ENCODE assay signal across 1 cellular context in the genomic region with DNA sequence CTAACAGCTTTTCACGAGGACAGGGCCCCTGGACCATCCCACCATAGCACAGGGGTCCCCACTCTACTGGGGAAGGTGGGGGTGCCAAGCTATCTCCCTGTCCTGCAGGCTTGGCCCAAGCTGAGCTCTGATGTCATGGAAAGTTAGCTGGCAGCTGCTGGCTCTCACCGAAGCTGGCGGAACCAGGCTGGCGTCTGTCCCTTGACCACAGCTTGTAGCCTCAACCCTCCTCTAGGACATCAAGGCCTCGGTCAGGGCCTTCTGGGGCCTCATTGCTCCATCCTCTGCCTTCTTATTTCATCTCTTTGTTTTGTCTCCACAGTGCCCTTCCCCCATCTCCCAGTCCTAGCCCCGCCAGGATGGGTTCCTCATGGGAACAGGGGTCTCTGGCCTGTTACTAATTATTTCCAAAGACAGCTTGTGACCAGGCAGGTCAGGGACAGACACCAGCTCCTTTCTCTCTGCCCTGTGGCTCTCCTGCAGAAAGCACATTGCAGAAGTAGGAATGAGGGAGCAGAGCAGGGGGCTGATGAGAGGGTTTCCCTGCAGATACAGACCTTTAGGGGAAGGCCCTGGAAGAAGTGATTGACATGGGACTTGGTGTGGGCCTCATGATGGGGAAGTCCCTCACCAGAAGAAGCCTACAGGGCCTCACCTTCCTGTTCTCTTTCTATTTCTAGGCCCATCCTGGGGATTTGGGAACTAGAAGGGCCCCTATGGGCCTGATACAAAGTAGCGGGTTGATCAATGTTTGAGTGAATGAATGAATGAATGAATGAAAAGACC.
TF ChIP-seq lines count a peak whose summit lies in the region.

No MANE protein-coding gene starts in this region.

TF ChIP-seq in GM12878, 131 proteins besides CTCF, POLR2A, EP300 and RAD21 (continued from another document):
- TF ChIP-seq, protein P1, sequence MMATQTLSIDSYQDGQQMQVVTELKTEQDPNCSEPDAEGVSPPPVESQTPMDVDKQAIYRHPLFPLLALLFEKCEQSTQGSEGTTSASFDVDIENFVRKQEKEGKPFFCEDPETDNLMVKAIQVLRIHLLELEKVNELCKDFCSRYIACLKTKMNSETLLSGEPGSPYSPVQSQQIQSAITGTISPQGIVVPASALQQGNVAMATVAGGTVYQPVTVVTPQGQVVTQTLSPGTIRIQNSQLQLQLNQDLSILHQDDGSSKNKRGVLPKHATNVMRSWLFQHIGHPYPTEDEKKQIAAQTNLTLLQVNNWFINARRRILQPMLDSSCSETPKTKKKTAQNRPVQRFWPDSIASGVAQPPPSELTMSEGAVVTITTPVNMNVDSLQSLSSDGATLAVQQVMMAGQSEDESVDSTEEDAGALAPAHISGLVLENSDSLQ (IDR thresholded peaks at IDR 0.05), result peak; percentile 83
- TF ChIP-seq, protein P2, sequence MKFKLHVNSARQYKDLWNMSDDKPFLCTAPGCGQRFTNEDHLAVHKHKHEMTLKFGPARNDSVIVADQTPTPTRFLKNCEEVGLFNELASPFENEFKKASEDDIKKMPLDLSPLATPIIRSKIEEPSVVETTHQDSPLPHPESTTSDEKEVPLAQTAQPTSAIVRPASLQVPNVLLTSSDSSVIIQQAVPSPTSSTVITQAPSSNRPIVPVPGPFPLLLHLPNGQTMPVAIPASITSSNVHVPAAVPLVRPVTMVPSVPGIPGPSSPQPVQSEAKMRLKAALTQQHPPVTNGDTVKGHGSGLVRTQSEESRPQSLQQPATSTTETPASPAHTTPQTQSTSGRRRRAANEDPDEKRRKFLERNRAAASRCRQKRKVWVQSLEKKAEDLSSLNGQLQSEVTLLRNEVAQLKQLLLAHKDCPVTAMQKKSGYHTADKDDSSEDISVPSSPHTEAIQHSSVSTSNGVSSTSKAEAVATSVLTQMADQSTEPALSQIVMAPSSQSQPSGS (IDR thresholded peaks at IDR 0.05; ENCODE audit: low read length), result no peak
